Comparison of ENCODE assay signal across 19 cellular contexts in the genomic region with DNA sequence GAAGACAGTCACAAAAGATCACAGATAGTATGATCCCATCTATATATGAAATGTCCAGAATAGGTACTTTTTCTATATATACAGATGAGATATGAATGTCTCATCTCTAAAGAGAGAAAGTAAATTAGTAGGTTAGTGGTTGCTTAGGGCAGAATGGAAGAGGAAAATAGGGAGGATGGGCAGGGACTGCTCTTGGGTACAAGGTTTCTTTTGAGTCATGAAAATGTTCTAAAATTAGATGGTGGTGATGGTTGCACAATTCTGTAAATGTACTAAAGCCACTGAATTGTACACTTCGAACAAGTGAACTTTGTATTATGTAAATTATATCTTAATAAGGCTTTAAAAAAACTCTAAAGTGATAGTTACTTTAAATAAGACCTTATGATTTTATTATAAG. TPM values are rescaled to one million over a fixed set of nuclear protein-coding genes. Genes with fewer than 3 reads are reported as not detected.
DNase-seq lines count a peak whose midpoint lies in the region; ATAC-seq and TF ChIP-seq lines count a peak whose summit lies in the region.
"Had no signal": no experiment of that assay in that cellular context is flagged by ENCODE, and none has a peak within 500 bp of the region (broad histone marks: within the 10 kb centered on the region; RNA-seq: fewer than 3 reads in every experiment).

No MANE protein-coding gene starts in this region.

- 27 to 65% (median 63%) methylated on average over 1 of the region's 1 CpG for WGBS in psoas muscle, 3 donors

- peak; percentile 76 for DNase-seq in HCEC 1CT
- peak; percentile 68 for DNase-seq in NOMO-1 treated with DMSO at 0.1 percent for 48 hours (lab: John Stamatoyannopoulos, UW; ENCODE audit: unreplicated experiment)
- DNase-seq in epithelial cell of esophagus (ENCODE audit: low read depth): peak; percentile 77
- DNase-seq in psoas muscle: no peak
- no peak for DNase-seq in DMS 273 (lab: John Stamatoyannopoulos, UW; ENCODE audit: unreplicated experiment)
- no peak for DNase-seq in activated T-helper 1 cell treated with anti-CD3 and anti-CD28 coated beads, Interleukin-12 subunit alpha, Interleukin-12 subunit beta, Interleukin-2, Interleukin-4 antibody, amounts not matched to agents 30 ng/mL and 10 ng/mL and 1 ng/mL, durations not matched to agents 14 hours and 24 hours and 36 hours (ENCODE audit: low spot score)
- no peak for DNase-seq in NCI-H2107 treated with DMSO at 0.1 percent for 48 hours (lab: John Stamatoyannopoulos, UW; ENCODE audit: unreplicated experiment)
- DNase-seq: activated gamma-delta T cell treated with Interleukin-2 at 50 U/mL for 16 hours, AML-193, body of pancreas, GF-D8, NCI-H1694 treated with DMSO at 0.1 percent for 48 hours, NCI-H510A treated with DMSO at 0.1 percent for 48 hours, right cardiac atrium, testis, WERI-Rb-1 had no signal

- no peaks in the 10 kb centered on the region for H3K4me1 ChIP-seq in psoas muscle
- H3K4me1 ChIP-seq: testis had no signal

- H3K27ac Mint-ChIP-seq in activated T-helper 1 cell treated with anti-CD3 and anti-CD28 coated beads, Interleukin-12 subunit alpha, Interleukin-12 subunit beta, Interleukin-2, Interleukin-4 antibody, amounts not matched to agents 30 ng/mL and 10 ng/mL and 1 ng/mL, durations not matched to agents 14 hours and 24 hours and 36 hours: no peak overlapping the region

- intact Hi-C loops in psoas muscle (cut with DNase I): no loop called here
- intact Hi-C loops in activated T-helper 1 cell treated with anti-CD3 and anti-CD28 coated beads, Interleukin-12 subunit alpha, Interleukin-12 subunit beta, Interleukin-2, Interleukin-4 antibody, amounts not matched to agents 30 ng/mL and 10 ng/mL and 1 ng/mL, durations not matched to agents 14 hours and 24 hours and 36 hours (cut with micrococcal nuclease): no loop called here

- H3K27me3 Mint-ChIP-seq in activated T-helper 1 cell treated with anti-CD3 and anti-CD28 coated beads, Interleukin-12 subunit alpha, Interleukin-12 subunit beta, Interleukin-2, Interleukin-4 antibody, amounts not matched to agents 30 ng/mL and 10 ng/mL and 1 ng/mL, durations not matched to agents 14 hours and 24 hours and 36 hours (ENCODE audit: insufficient read depth): peaks cover 10% of the 10 kb centered on the region

- no peak overlapping the region for H3K4me3 Mint-ChIP-seq in activated T-helper 1 cell treated with anti-CD3 and anti-CD28 coated beads, Interleukin-12 subunit alpha, Interleukin-12 subunit beta, Interleukin-2, Interleukin-4 antibody, amounts not matched to agents 30 ng/mL and 10 ng/mL and 1 ng/mL, durations not matched to agents 14 hours and 24 hours and 36 hours
- H3K4me3 Mint-ChIP-seq: neural crest cell had no signal

- no peak for TF ChIP-seq CTCF in epithelial cell of esophagus (IDR thresholded peaks at IDR 0.05; ENCODE audit: insufficient read depth, low read depth, low read length, missing control alignments)
- TF ChIP-seq CTCF in psoas muscle (IDR thresholded peaks at IDR 0.05): no peak

- no peaks in the 10 kb centered on the region for H3K36me3 Mint-ChIP-seq in activated T-helper 1 cell treated with anti-CD3 and anti-CD28 coated beads, Interleukin-12 subunit alpha, Interleukin-12 subunit beta, Interleukin-2, Interleukin-4 antibody, amounts not matched to agents 30 ng/mL and 10 ng/mL and 1 ng/mL, durations not matched to agents 14 hours and 24 hours and 36 hours (ENCODE audit: low read depth)

- no peaks in the 10 kb centered on the region for H3K36me3 ChIP-seq in psoas muscle (ENCODE audit: insufficient read depth in 1 of 2, low read depth in 1 of 2)
- H3K36me3 ChIP-seq: WERI-Rb-1 had no signal

- H3K9me3 Mint-ChIP-seq in activated T-helper 1 cell treated with anti-CD3 and anti-CD28 coated beads, Interleukin-12 subunit alpha, Interleukin-12 subunit beta, Interleukin-2, Interleukin-4 antibody, amounts not matched to agents 30 ng/mL and 10 ng/mL and 1 ng/mL, durations not matched to agents 14 hours and 24 hours and 36 hours: no peaks in the 10 kb centered on the region

- H3K9me3 ChIP-seq in psoas muscle: no peaks in the 10 kb centered on the region
- H3K9me3 ChIP-seq: body of pancreas, testis had no signal

- no peaks in the 10 kb centered on the region for H3K4me1 Mint-ChIP-seq in activated T-helper 1 cell treated with anti-CD3 and anti-CD28 coated beads, Interleukin-12 subunit alpha, Interleukin-12 subunit beta, Interleukin-2, Interleukin-4 antibody, amounts not matched to agents 30 ng/mL and 10 ng/mL and 1 ng/mL, durations not matched to agents 14 hours and 24 hours and 36 hours (ENCODE audit: low read depth)

- H3K4me3 ChIP-seq in epithelial cell of esophagus (ENCODE audit: low read length): no peak overlapping the region
- H3K4me3 ChIP-seq in psoas muscle: no peak overlapping the region
- H3K4me3 ChIP-seq: body of pancreas, testis had no signal

- no peaks in the 10 kb centered on the region for H3K27me3 ChIP-seq in psoas muscle (ENCODE audit: insufficient read depth in 3 of 3, low read length in 2 of 3)
- H3K27me3 ChIP-seq: body of pancreas, testis had no signal

- ATAC-seq in psoas muscle (peak; percentile 58 to 92 (median 80)), GM21529 (IDR thresholded peaks at IDR 0.05; ENCODE audit: unreplicated experiment) (no peak)
- ATAC-seq: body of pancreas, Panc1, right cardiac atrium had no signal

- H3K27ac ChIP-seq in psoas muscle: no peak overlapping the region
- H3K27ac ChIP-seq: body of pancreas, testis, WERI-Rb-1 had no signal

RNA-seq across cellular contexts. Expression of a gene that starts 59.6 kb away (rescaled TPM):
- total RNA-seq in psoas muscle: 1 to 10 TPM; 2.8 to 8.0 (median 5.4) TPM
- 1 to 10 TPM; 1.3 to 3.8 (median 1.9) TPM for polyA plus RNA-seq in psoas muscle
- total RNA-seq in activated T-helper 1 cell treated with anti-CD3 and anti-CD28 coated beads, Interleukin-12 subunit alpha, Interleukin-12 subunit beta, Interleukin-2, Interleukin-4 antibody, amounts not matched to agents 30 ng/mL and 10 ng/mL and 1 ng/mL, durations not matched to agents 14 hours and 24 hours and 36 hours: 8.3 and 9.5 TPM in 2 replicates

Comparison
In these comparisons a context has a peak if more than half of its experiments do, and no peak if none do; other contexts are left out.
1. DNase-seq: peak in HCEC 1CT (single experiment), NOMO-1 treated with DMSO at 0.1 percent for 48 hours (single experiment) and epithelial cell of esophagus (single experiment); none in psoas muscle (0 of 2), DMS 273 (single experiment), activated T-helper 1 cell treated with anti-CD3 and anti-CD28 coated beads, Interleukin-12 subunit alpha, Interleukin-12 subunit beta, Interleukin-2, Interleukin-4 antibody, amounts not matched to agents 30 ng/mL and 10 ng/mL and 1 ng/mL, durations not matched to agents 14 hours and 24 hours and 36 hours (single experiment) and NCI-H2107 treated with DMSO at 0.1 percent for 48 hours (single experiment).